19 cellular contexts compared by ENCODE assay signal in the genomic region with DNA sequence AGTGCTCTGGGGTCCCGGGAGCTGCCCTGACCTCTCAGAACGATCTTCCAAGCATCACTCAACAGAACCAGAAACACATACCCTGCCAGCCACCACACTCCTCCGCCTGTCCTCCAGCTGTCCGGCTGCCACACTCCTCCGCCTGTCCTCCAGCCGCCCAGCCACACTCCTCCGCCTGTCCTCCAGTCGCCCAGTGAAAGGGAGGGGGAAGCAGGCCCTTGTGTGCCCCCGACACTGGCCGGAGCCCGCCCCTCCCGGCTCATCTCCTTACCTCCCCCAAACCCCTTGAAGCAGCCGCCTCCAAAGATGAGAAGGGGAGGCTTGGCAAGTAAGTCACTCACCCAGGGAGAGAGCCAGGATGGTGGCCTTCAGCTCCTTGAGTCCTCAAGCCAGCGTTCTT. TPM values are rescaled to one million over a fixed set of nuclear protein-coding genes. Genes with fewer than 3 reads are reported as not detected.
DNase-seq lines count a peak whose midpoint lies in the region; ATAC-seq and TF ChIP-seq lines count a peak whose summit lies in the region.
"Had no signal": no experiment of that assay in that cellular context is flagged by ENCODE, and none has a peak within 500 bp of the region (broad histone marks: within the 10 kb centered on the region; RNA-seq: fewer than 3 reads in every experiment).

No MANE protein-coding gene starts in this region.

- peak overlapping the region; percentile 45 for H3K23ac ChIP-seq in neuronal stem cell (ENCODE audit: low read depth, low read length, poor library complexity)

- peak overlapping the region; percentile 47 for H2BK120ac ChIP-seq in neuronal stem cell (ENCODE audit: low read depth, low read length)

- ATAC-seq in CD4-positive, CD25-positive, alpha-beta regulatory T cell (ENCODE audit: low read depth in 2 of 2), result no peak
- no peak for ATAC-seq in central memory CD8-positive, alpha-beta T cell (replicated peaks; ENCODE audit: extremely low read depth, poor library complexity, severe bottlenecking)
- no peak for ATAC-seq in GM19328 (IDR thresholded peaks at IDR 0.05; ENCODE audit: unreplicated experiment)

- H3K9me3 ChIP-seq in CD4-positive, CD25-positive, alpha-beta regulatory T cell (ENCODE audit: control insufficient read depth in 2 of 2, low read length in 2 of 2), result no peaks in the 10 kb centered on the region
- H3K9me3 ChIP-seq in HEK293 (ENCODE audit: control insufficient read depth, insufficient read depth, low read depth, low read length), result no peaks in the 10 kb centered on the region
- peaks cover 2 to 4% of the 10 kb centered on the region in 2 donors for H3K9me3 ChIP-seq in neuronal stem cell (replicated peaks in 1 of 2; ENCODE audit: control insufficient read depth in 2 of 2, insufficient read depth in 1 of 2, low read depth in 1 of 2, low read length in 2 of 2)
- H3K9me3 ChIP-seq: Peyer's patch, stomach had no signal

- H3K4ac ChIP-seq in neuronal stem cell (ENCODE audit: low read length), result no peak overlapping the region

- no peak overlapping the region for H2BK15ac ChIP-seq in neuronal stem cell (ENCODE audit: low read length)

- H2AFZ ChIP-seq in neuronal stem cell (ENCODE audit: low read length), result no peak overlapping the region

- no peak overlapping the region for H3K4me3 ChIP-seq in CD4-positive, CD25-positive, alpha-beta regulatory T cell (ENCODE audit: low read depth, low read length)
- no peak overlapping the region for H3K4me3 ChIP-seq in HEK293 (ENCODE audit: low read depth, low read length)
- no peak overlapping the region for H3K4me3 ChIP-seq in neuronal stem cell (ENCODE audit: low read length in 2 of 2)
- H3K4me3 ChIP-seq: lung, skin epidermis, stomach had no signal

- H3K18ac ChIP-seq in neuronal stem cell (ENCODE audit: low read length), result peak overlapping the region; percentile 77

- no peak overlapping the region for H2BK5ac ChIP-seq in neuronal stem cell (ENCODE audit: low read length)

- H3K36me3 ChIP-seq in CD4-positive, CD25-positive, alpha-beta regulatory T cell (ENCODE audit: control insufficient read depth, insufficient read depth, low read length), result no peaks in the 10 kb centered on the region
- H3K36me3 ChIP-seq in HEK293 (ENCODE audit: control insufficient read depth in 2 of 2, insufficient read depth in 1 of 2, low read length in 2 of 2) (no peaks in the 10 kb centered on the region), neuronal stem cell (replicated peaks in 1 of 2; ENCODE audit: control insufficient read depth in 2 of 2, insufficient read depth in 2 of 2, low read length in 2 of 2) (peaks cover 1 to 20% of the 10 kb centered on the region in 2 donors)

- H3K14ac ChIP-seq in neuronal stem cell (ENCODE audit: low read length), result no peak overlapping the region

- peaks cover 80% of the 10 kb centered on the region for H3K4me1 ChIP-seq in CD4-positive, CD25-positive, alpha-beta regulatory T cell (ENCODE audit: control insufficient read depth, insufficient read depth, low read length, poor library complexity, severe bottlenecking)
- H3K4me1 ChIP-seq in HEK293 (ENCODE audit: control insufficient read depth, insufficient read depth, low read length), result peaks cover 4% of the 10 kb centered on the region
- H3K4me1 ChIP-seq in neuronal stem cell (ENCODE audit: control insufficient read depth in 2 of 2, insufficient read depth in 1 of 2, low read depth in 1 of 2, low read length in 2 of 2), result peaks cover 0 to 12% of the 10 kb centered on the region in 2 donors

- no peak overlapping the region for H4K8ac ChIP-seq in neuronal stem cell (ENCODE audit: low read depth, low read length)

- H3K4me1 Mint-ChIP-seq in CD4-positive, CD25-positive, alpha-beta regulatory T cell, result peaks cover 43 to 95% (median 79%) of the 10 kb centered on the region in 4 donors
- H3K4me1 Mint-ChIP-seq in central memory CD8-positive, alpha-beta T cell, result peaks cover 90% of the 10 kb centered on the region

- no peak for DNase-seq in CD4-positive, CD25-positive, alpha-beta regulatory T cell
- DNase-seq in central memory CD8-positive, alpha-beta T cell (ENCODE audit: low spot score in 2 of 2), result no peak
- no peak for DNase-seq in neuronal stem cell (ENCODE audit: low spot score)
- DNase-seq in NCI-H526 treated with DMSO at 0.1 percent for 48 hours (lab: John Stamatoyannopoulos, UW), result no peak
- no peak for DNase-seq in HK-2 (ENCODE audit: unreplicated experiment)
- DNase-seq in NCI-H69 (lab: John Stamatoyannopoulos, UW), result no peak
- DNase-seq: activated CD4-positive, alpha-beta T cell treated with anti-CD3 and anti-CD28 coated beads for 1 hour; activated T-cell treated with anti-CD3 and anti-CD28 coated beads, Interleukin-2, amount 50 U/mL, for 48 hours; HCEC 1CT; NCI-H1436 treated with DMSO at 0.1 percent for 48 hours; NCI-H446; nucleus accumbens; stomach had no signal

- no peaks in the 10 kb centered on the region for H3K27me3 Mint-ChIP-seq in CD4-positive, CD25-positive, alpha-beta regulatory T cell
- H3K27me3 Mint-ChIP-seq in central memory CD8-positive, alpha-beta T cell, result no peaks in the 10 kb centered on the region

- no peak for TF ChIP-seq CTCF in HEK293 (tag by site-specific recombination; IDR thresholded peaks at IDR 0.05)

- POLR2A ChIA-PET in HEK293 (lab: Yijun Ruan, JAX), result no interaction called here

- peak overlapping the region; percentile 50 for H3K9ac ChIP-seq in neuronal stem cell (ENCODE audit: low read depth, low read length, poor library complexity)
- H3K9ac ChIP-seq: KMS-11 had no signal

- H3K79me1 ChIP-seq in neuronal stem cell (ENCODE audit: low read depth, low read length), result peaks cover 25% of the 10 kb centered on the region

- no peak overlapping the region for H3K4me2 ChIP-seq in neuronal stem cell (ENCODE audit: insufficient read depth, low read length, poor library complexity, severe bottlenecking)
- H3K4me2 ChIP-seq: KMS-11 had no signal

- H3K4me3 Mint-ChIP-seq in CD4-positive, CD25-positive, alpha-beta regulatory T cell, result peak overlapping the region; percentile 31 to 74 (median 69)
- peak overlapping the region; percentile 49 for H3K4me3 Mint-ChIP-seq in central memory CD8-positive, alpha-beta T cell

- H2AK5ac ChIP-seq in neuronal stem cell (ENCODE audit: low read depth, low read length), result no peak overlapping the region

- no peak overlapping the region for H3K27ac ChIP-seq in CD4-positive, CD25-positive, alpha-beta regulatory T cell (ENCODE audit: insufficient read depth, low read length, poor library complexity, severe bottlenecking)
- no peak overlapping the region for H3K27ac ChIP-seq in HEK293 (ENCODE audit: extremely low read depth, low read depth, low read length)
- H3K27ac ChIP-seq in neuronal stem cell (replicated peaks; ENCODE audit: low read length), result no peak overlapping the region
- H3K27ac ChIP-seq: KMS-11 had no signal

- CTCF ChIA-PET in HEK293 (lab: Yijun Ruan, JAX), result interaction anchor here (0.6 kb wide), 1 partner anchor 12 kb away, joined by 3 read pairs; no protein-coding TSS in a partner anchor

- no peak overlapping the region for H4K91ac ChIP-seq in neuronal stem cell (ENCODE audit: low read depth, low read length, poor library complexity)

- H3K27ac Mint-ChIP-seq in CD4-positive, CD25-positive, alpha-beta regulatory T cell, result peak overlapping the region; percentile 65 to 85 (median 69)
- H3K27ac Mint-ChIP-seq in central memory CD8-positive, alpha-beta T cell (ENCODE audit: low read depth), result peak overlapping the region; percentile 78

- WGBS in neuronal stem cell (ENCODE audit: extremely low coverage in 2 of 2, insufficient read length in 2 of 2, insufficient replicate concordance in 1 of 2), 2 donors, result no CpG with 5 or more reads among the region's 14 CpGs

- peaks cover 13% of the 10 kb centered on the region for H3K36me3 Mint-ChIP-seq in CD4-positive, CD25-positive, alpha-beta regulatory T cell
- peaks cover 33% of the 10 kb centered on the region for H3K36me3 Mint-ChIP-seq in central memory CD8-positive, alpha-beta T cell (ENCODE audit: insufficient read depth)

- no peaks in the 10 kb centered on the region for H3K27me3 ChIP-seq in CD4-positive, CD25-positive, alpha-beta regulatory T cell (ENCODE audit: control insufficient read depth, insufficient read depth, low read length)
- H3K27me3 ChIP-seq in neuronal stem cell (ENCODE audit: control insufficient read depth in 3 of 3, insufficient read depth in 3 of 3, low read depth in 1 of 3, low read length in 3 of 3), result no peaks in the 10 kb centered on the region
- H3K27me3 ChIP-seq: Peyer's patch, stomach had no signal

- H3K9me3 Mint-ChIP-seq in CD4-positive, CD25-positive, alpha-beta regulatory T cell, result no peaks in the 10 kb centered on the region
- H3K9me3 Mint-ChIP-seq in central memory CD8-positive, alpha-beta T cell, result no peaks in the 10 kb centered on the region

- H2BK12ac ChIP-seq in neuronal stem cell (ENCODE audit: low read length), result no peak overlapping the region

TF ChIP-seq in HEK293, 187 proteins besides CTCF, POLR2A, EP300 and RAD21:
- TF ChIP-seq EGR2 (tag by site-specific recombination; IDR thresholded peaks at IDR 0.05; ENCODE audit: low read depth), result peak; percentile 58; the same call in 1 of the 2 replicates
- peak; percentile 34; the same call in 1 of the 2 replicates for TF ChIP-seq ZFHX2 (tag by site-specific recombination; conservative IDR thresholded peaks at IDR 0.05)
- no peak for TF ChIP-seq BCL11A (tag by site-specific recombination; IDR thresholded peaks at IDR 0.05; ENCODE audit: low read depth)
- TF ChIP-seq ZNF292 (tag by site-specific recombination; IDR thresholded peaks at IDR 0.05; ENCODE audit: borderline replicate concordance, low read depth), result no peak
TF ChIP-seq in HEK293: peak in this region for 2.

RNA-seq across cellular contexts. Expression of gene STK24, which starts 40.2 kb away (rescaled TPM):
- total RNA-seq in CD4-positive, CD25-positive, alpha-beta regulatory T cell, result 141 TPM
- polyA plus RNA-seq in CD4-positive, CD25-positive, alpha-beta regulatory T cell, result 10 to 100 TPM; 26.7 to 58.4 (median 40.9) TPM
- polyA plus RNA-seq in neuronal stem cell (2013, experiment 1 of 2), result 162 TPM
- 159 TPM for polyA plus RNA-seq in neuronal stem cell (2013, experiment 2 of 2)
